Comparison of ENCODE assay signal across 13 cellular contexts in genomic region chr7:155665079-155665956, GRCh38. TPM values are rescaled to one million over a fixed set of nuclear protein-coding genes. Genes with fewer than 3 reads are reported as not detected.
DNase-seq lines count a peak whose midpoint lies in the region; ATAC-seq and TF ChIP-seq lines count a peak whose summit lies in the region.
"Had no signal": no experiment of that assay in that cellular context is flagged by ENCODE, and none has a peak within 500 bp of the region (broad histone marks: within the 10 kb centered on the region; RNA-seq: fewer than 3 reads in every experiment).

No MANE protein-coding gene starts in this region.

- H4K20me1 ChIP-seq in OCI-LY7 (ENCODE audit: insufficient read depth, low read length), result peaks cover 81% of the 10 kb centered on the region

- H3K27ac Mint-ChIP-seq in activated CD4-positive, alpha-beta T cell treated with anti-CD3 and anti-CD28 coated beads for 36 hours, result peak overlapping the region; percentile 61
- peak overlapping the region; percentile 4 for H3K27ac Mint-ChIP-seq in central memory CD8-positive, alpha-beta T cell (ENCODE audit: low read depth)
- H3K27ac Mint-ChIP-seq in natural killer cell, result peak overlapping the region; percentile 51 to 76
- H3K27ac Mint-ChIP-seq: nephron had no signal

- no peak overlapping the region for H3K4me3 Mint-ChIP-seq in activated CD4-positive, alpha-beta T cell treated with anti-CD3 and anti-CD28 coated beads for 36 hours
- no peak overlapping the region for H3K4me3 Mint-ChIP-seq in central memory CD8-positive, alpha-beta T cell
- H3K4me3 Mint-ChIP-seq in natural killer cell, result no peak overlapping the region
- H3K4me3 Mint-ChIP-seq: nephron had no signal

- H3K4me1 Mint-ChIP-seq in activated CD4-positive, alpha-beta T cell treated with anti-CD3 and anti-CD28 coated beads for 36 hours, result peaks cover 83% of the 10 kb centered on the region
- H3K4me1 Mint-ChIP-seq in central memory CD8-positive, alpha-beta T cell, result peaks cover 90% of the 10 kb centered on the region
- H3K4me1 Mint-ChIP-seq in natural killer cell, result peaks cover 84 to 86% of the 10 kb centered on the region in 2 donors

- H3K27ac ChIP-seq in OCI-LY7 (ENCODE audit: low read depth, low read length, poor library complexity, severe bottlenecking), result peak overlapping the region; percentile 49
- H3K27ac ChIP-seq: 22Rv1 had no signal

- CTCF ChIA-PET in activated CD4-positive, alpha-beta T cell treated with anti-CD3 and anti-CD28 coated beads for 36 hours (lab: Charles Lee), result interaction anchor here (0.6 to 1.3 kb wide), 4 partner anchors 19 to 102 kb away, joined by 3 to 4 read pairs (median 3); no protein-coding TSS in a partner anchor
- CTCF ChIA-PET in OCI-LY7 (lab: Charles Lee; ENCODE audit: unreplicated experiment), result no interaction called here

- POLR2A ChIA-PET in activated CD4-positive, alpha-beta T cell treated with anti-CD3 and anti-CD28 coated beads for 36 hours (lab: Charles Lee), result interaction anchor here (0.7 to 1.0 kb wide), 2 partner anchors 21 to 80 kb away, joined by 3 to 4 read pairs; partner anchors contain the start of gene RBM33
- POLR2A ChIA-PET in OCI-LY7 (lab: Charles Lee), result interaction anchor here (0.6 to 1.5 kb wide), 10 partner anchors 10 to 74 kb away, joined by 3 read pairs; partner anchors contain the start of gene RBM33

- intact Hi-C loops in activated CD4-positive, alpha-beta T cell treated with anti-CD3 and anti-CD28 coated beads for 36 hours (cut with DNase I, micrococcal nuclease), result no loop called here
- intact Hi-C loops in OCI-LY7 (cut with micrococcal nuclease; ENCODE audit: unreplicated experiment), result no loop called here
- intact Hi-C loops in natural killer cell (cut with micrococcal nuclease), result no loop called here

- H3K36me3 ChIP-seq in OCI-LY7 (ENCODE audit: insufficient read depth, low read length), result peaks cover 73% of the 10 kb centered on the region

- H2AFZ ChIP-seq in OCI-LY7 (ENCODE audit: low read length), result no peak overlapping the region

- TF ChIP-seq CTCF in OCI-LY7 (conservative IDR thresholded peaks at IDR 0.05; ENCODE audit: low read length) (no peak), natural killer cell (IDR thresholded peaks at IDR 0.05) (no peak)

- H3K4me3 ChIP-seq in OCI-LY7 (ENCODE audit: low read depth, low read length, poor library complexity, severe bottlenecking), result no peak overlapping the region

- peak overlapping the region; percentile 61 for H3K4me2 ChIP-seq in OCI-LY7 (ENCODE audit: low read length)

- peaks cover 100% of the 10 kb centered on the region for H3K79me2 ChIP-seq in OCI-LY7 (ENCODE audit: insufficient read depth, low read depth, low read length)

- peak; percentile 40 for ATAC-seq in activated CD4-positive, alpha-beta T cell treated with anti-CD3 and anti-CD28 coated beads for 36 hours
- ATAC-seq in central memory CD8-positive, alpha-beta T cell (replicated peaks; ENCODE audit: extremely low read depth, poor library complexity, severe bottlenecking), result no peak
- no peak for ATAC-seq in natural killer cell
- ATAC-seq in HG03175 (IDR thresholded peaks at IDR 0.05; ENCODE audit: unreplicated experiment), result no peak
- no peak for ATAC-seq in HG03039 (IDR thresholded peaks at IDR 0.05; ENCODE audit: unreplicated experiment)

- H3K4me1 ChIP-seq in OCI-LY7 (ENCODE audit: insufficient read depth, low read length, poor library complexity, severe bottlenecking), result peaks cover 56% of the 10 kb centered on the region

- peaks cover 4% of the 10 kb centered on the region; the same call in 1 of the 2 replicates for H3K9me3 ChIP-seq in OCI-LY7 (ENCODE audit: low read length)

- H3K9me2 ChIP-seq in OCI-LY7 (ENCODE audit: insufficient read depth, low read length), result no peaks in the 10 kb centered on the region

- DNase-seq in activated CD4-positive, alpha-beta T cell treated with anti-CD3 and anti-CD28 coated beads for 36 hours, result no peak
- no peak for DNase-seq in activated CD4-positive, alpha-beta T cell treated with anti-CD3 and anti-CD28 coated beads for 1 hour
- DNase-seq in OCI-LY7 (ENCODE audit: low spot score) (no peak), natural killer cell (no peak), OCI-M2 (lab: John Stamatoyannopoulos, UW; ENCODE audit: unreplicated experiment) (no peak)
- no peak for DNase-seq in central memory CD8-positive, alpha-beta T cell (ENCODE audit: low spot score in 2 of 2)
- DNase-seq: cerebellar nuclear complex, COR-L47, H7 had no signal

- H3K27me3 Mint-ChIP-seq in activated CD4-positive, alpha-beta T cell treated with anti-CD3 and anti-CD28 coated beads for 36 hours, result no peaks in the 10 kb centered on the region
- no peaks in the 10 kb centered on the region for H3K27me3 Mint-ChIP-seq in central memory CD8-positive, alpha-beta T cell
- H3K27me3 Mint-ChIP-seq in natural killer cell (ENCODE audit: low read depth in 2 of 2), result no peaks in the 10 kb centered on the region

- BruUV-seq in OCI-LY7 (replicated peaks; lab: Mats Ljungman, UMichigan), result no TSS peak

- no peaks in the 10 kb centered on the region for H3K9me3 Mint-ChIP-seq in activated CD4-positive, alpha-beta T cell treated with anti-CD3 and anti-CD28 coated beads for 36 hours (ENCODE audit: low read depth)
- H3K9me3 Mint-ChIP-seq in central memory CD8-positive, alpha-beta T cell, result no peaks in the 10 kb centered on the region
- H3K9me3 Mint-ChIP-seq in natural killer cell, result no peaks in the 10 kb centered on the region

- peaks cover 20% of the 10 kb centered on the region for H3K36me3 Mint-ChIP-seq in activated CD4-positive, alpha-beta T cell treated with anti-CD3 and anti-CD28 coated beads for 36 hours (ENCODE audit: low read depth)
- H3K36me3 Mint-ChIP-seq in central memory CD8-positive, alpha-beta T cell (ENCODE audit: insufficient read depth), result peaks cover 17% of the 10 kb centered on the region
- H3K36me3 Mint-ChIP-seq in natural killer cell, result no peaks in the 10 kb centered on the region

RNA-seq across cellular contexts. Expression of gene RBM33, which starts 20.9 kb away (rescaled TPM):
- total RNA-seq in activated CD4-positive, alpha-beta T cell treated with anti-CD3 and anti-CD28 coated beads for 36 hours, result 10 to 100 TPM; 67.6 to 81.1 TPM
- 67.6 and 79.2 TPM in 2 replicates for total RNA-seq in OCI-LY7 (2014; rRNA removed; shearing (Covaris generic))
- total RNA-seq in OCI-LY7 (2022) (127 and 150 TPM in 2 replicates), natural killer cell (100 to 1,000 TPM; 161 to 182 (median 182) TPM)

Comparison
In these comparisons a context has a peak if more than half of its experiments do, and no peak if none do; other contexts are left out.
1. H3K27ac Mint-ChIP-seq: peak in every context shown above with its lines; median percentile 64 in natural killer cell; 61 in activated CD4-positive, alpha-beta T cell treated with anti-CD3 and anti-CD28 coated beads for 36 hours; 4 in central memory CD8-positive, alpha-beta T cell.